ENCODE assay signal across 8 cellular contexts in genomic region chr2:110732422-110733413, GRCh38. TPM values are rescaled to one million over a fixed set of nuclear protein-coding genes. Genes with fewer than 3 reads are reported as not detected.
DNase-seq lines count a peak whose midpoint lies in the region; ATAC-seq lines count a peak whose summit lies in the region.

Gene ACOXL, plus strand, starts transcription at chr2:110732573. Its CDS starts 35,817 bp downstream, at chr2:110768390.

- peak; percentile 11 for DNase-seq in NCI-H2029 (lab: John Stamatoyannopoulos, UW)
- no peak for DNase-seq in NCI-H2029 treated with DMSO at 0.1 percent for 48 hours (lab: John Stamatoyannopoulos, UW)
- DNase-seq in RPMI8226: peak; percentile 72
- DNase-seq in left ventricle myocardium superior: peak; percentile 30
- DNase-seq in effector CD4-positive, alpha-beta T cell: no peak

- peak; percentile 19 for ATAC-seq in left ventricle myocardium superior
- no peak for ATAC-seq in GM21515 (IDR thresholded peaks at IDR 0.05; ENCODE audit: unreplicated experiment)
- ATAC-seq in HG03571 (IDR thresholded peaks at IDR 0.05; ENCODE audit: unreplicated experiment): no peak

- intact Hi-C loops in left ventricle myocardium superior (cut with micrococcal nuclease): no loop called here

- peak within 1 kb of the TSS; percentile 0 to 26 (median 17) for H3K4me3 ChIP-seq in skin epidermis

- no peak within 1 kb of the TSS for H3K27ac ChIP-seq in skin epidermis

RNA-seq across cellular contexts. Expression of gene ACOXL, which starts in this region (rescaled TPM):
- 0.10 TPM for total RNA-seq in left ventricle myocardium superior

Comparison
In these comparisons a context has a peak if more than half of its experiments do, and no peak if none do; other contexts are left out.
1. DNase-seq: peak in NCI-H2029 (single experiment) and RPMI8226 (single experiment); none in NCI-H2029 treated with DMSO at 0.1 percent for 48 hours (single experiment) and effector CD4-positive, alpha-beta T cell (single experiment).
2. Peak in DNase-seq and ATAC-seq in left ventricle myocardium superior; RNA of the gene not detected or under 1 TPM.